8 cellular contexts compared by ENCODE assay signal in the genomic region with DNA sequence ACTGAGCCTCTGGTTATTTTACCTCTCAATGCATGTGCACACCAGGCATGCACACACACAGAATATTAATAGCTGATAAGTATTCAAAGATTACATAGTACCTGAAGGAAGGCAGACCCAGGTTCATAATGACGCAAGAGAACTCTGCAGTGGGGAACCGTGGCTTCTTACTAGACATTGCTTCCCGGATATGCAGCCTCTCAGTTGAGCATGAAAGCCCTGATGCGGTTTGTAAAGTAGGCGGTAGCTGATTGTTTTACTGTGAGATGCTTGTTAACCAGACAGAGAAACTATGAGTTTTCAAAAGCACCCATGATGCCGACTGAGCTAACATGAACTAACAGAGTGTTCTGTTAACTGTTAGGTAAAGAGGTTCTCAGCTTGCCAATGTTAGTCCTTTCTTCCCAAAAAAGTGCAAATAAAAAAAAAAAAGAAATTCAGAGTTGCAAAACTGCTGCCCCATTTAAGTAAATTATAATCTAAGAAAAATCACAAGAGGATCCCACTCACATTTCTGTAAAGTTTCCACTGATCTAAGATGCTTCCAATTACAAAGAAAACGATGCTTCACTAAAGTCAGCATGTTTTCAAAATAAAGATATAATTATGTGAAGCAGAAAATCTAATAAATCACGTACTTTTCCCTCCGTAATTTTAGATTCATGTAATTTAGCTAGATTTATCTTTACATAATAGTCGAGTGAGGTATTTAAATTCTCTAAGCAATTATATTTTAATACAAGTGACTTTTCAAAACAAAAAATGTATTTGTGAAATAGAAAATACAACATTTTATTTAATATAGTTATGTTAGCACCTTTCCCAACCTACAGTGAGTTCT. TPM values are rescaled to one million over a fixed set of nuclear protein-coding genes. Genes with fewer than 3 reads are reported as not detected.
DNase-seq lines count a peak whose midpoint lies in the region; ATAC-seq and TF ChIP-seq lines count a peak whose summit lies in the region.

No MANE protein-coding gene starts in this region.

- peaks cover 61 to 70% (median 62%) of the 10 kb centered on the region in 3 donors for H3K27me3 Mint-ChIP-seq in naive B cell

- no peak for TF ChIP-seq CTCF in left lung (IDR thresholded peaks at IDR 0.05)

- H3K4me1 ChIP-seq in BLaER1 (peaks cover 86% of the 10 kb centered on the region), HUES48 (ENCODE audit: control insufficient read depth, insufficient read depth, low read length) (peaks cover 63% of the 10 kb centered on the region), left lung (peaks cover 19 to 59% of the 10 kb centered on the region in 2 donors)

- H3K9me3 ChIP-seq in BLaER1 (0 out of 2 replicates have a peak, but pooled peaks cover 3% of the 10 kb centered on the region), HUES48 (ENCODE audit: control insufficient read depth, insufficient read depth, low read length) (no peaks in the 10 kb centered on the region), left lung (no peaks in the 10 kb centered on the region)

- H3K4me3 ChIP-seq in BLaER1 (peak overlapping the region; percentile 92), HUES48 (ENCODE audit: low read depth, low read length) (peak overlapping the region; percentile 86), left lung (peak overlapping the region in 1 of 2 donors; percentile 60)

- intact Hi-C loops in left lung (cut with DNase I) = no loop called here
- intact Hi-C loops in posterior cingulate gyrus (cut with DNase I) = no loop called here

- H3K36me3 ChIP-seq in BLaER1 (peaks cover 5% of the 10 kb centered on the region), HUES48 (ENCODE audit: control insufficient read depth, insufficient read depth, low read length) (peaks cover 10% of the 10 kb centered on the region), left lung (no peaks in the 10 kb centered on the region)

- peak overlapping the region; percentile 93 for H3K4me2 ChIP-seq in BLaER1

- H3K4me3 Mint-ChIP-seq in naive B cell = peak overlapping the region; percentile 15 to 86 (median 75)

- peaks cover 8 to 33% (median 24%) of the 10 kb centered on the region in 3 donors for H3K4me1 Mint-ChIP-seq in naive B cell

- H3K36me3 Mint-ChIP-seq in naive B cell = peaks cover 0 to 8% of the 10 kb centered on the region in 2 donors

- H3K27ac ChIP-seq in BLaER1 (peak overlapping the region; percentile 86), HUES48 (ENCODE audit: low read depth, low read length) (no peak overlapping the region), left lung (no peak overlapping the region)

- no peaks in the 10 kb centered on the region for H3K9me3 Mint-ChIP-seq in naive B cell

- peaks cover 48% of the 10 kb centered on the region for H3K27me3 ChIP-seq in BLaER1
- peaks cover 25% of the 10 kb centered on the region for H3K27me3 ChIP-seq in HUES48 (ENCODE audit: control insufficient read depth, insufficient read depth, low read length)
- peaks cover 63 to 98% of the 10 kb centered on the region in 2 donors for H3K27me3 ChIP-seq in left lung

- peak; percentile 19 to 29 for ATAC-seq in naive B cell (ENCODE audit: low read depth in 2 of 2)
- no peak for ATAC-seq in HG02642 (IDR thresholded peaks at IDR 0.05; ENCODE audit: poor library complexity, unreplicated experiment)
- ATAC-seq in left lung = no peak

- DNase-seq in activated naive CD4-positive, alpha-beta T cell treated with anti-CD3 and anti-CD28 coated beads, Interleukin-2, amount 50 U/mL, for 16 hours = peak; percentile 34
- DNase-seq in naive B cell (peak; percentile 10), NCI-H1436 (lab: John Stamatoyannopoulos, UW) (no peak), left lung (no peak), posterior cingulate gyrus (no peak)

- peak overlapping the region; percentile 90 for H3K9ac ChIP-seq in BLaER1
- no peak overlapping the region; the same call in 1 of the 2 replicates for H3K9ac ChIP-seq in HUES48 (ENCODE audit: low read depth, low read length)

- H3K27ac Mint-ChIP-seq in naive B cell = peak overlapping the region in 1 of 6 donors; percentile 54

- peaks cover 71% of the 10 kb centered on the region for H4K20me1 ChIP-seq in BLaER1

RNA-seq across cellular contexts. Expression of gene FLT1, which starts 2.2 kb away (rescaled TPM):
- polyA plus RNA-seq in naive B cell (ENCODE audit: low read depth in 6 of 6) = 1 to 10 TPM; 1.3 to 4.2 (median 3.7) TPM
- 10 to 100 TPM; 25.2 to 30.3 TPM for total RNA-seq in left lung

Comparison
In these comparisons a context has a peak if more than half of its experiments do, and no peak if none do; other contexts are left out.
1. DNase-seq: peak in activated naive CD4-positive, alpha-beta T cell treated with anti-CD3 and anti-CD28 coated beads, Interleukin-2, amount 50 U/mL, for 16 hours (single experiment) and naive B cell (single experiment); none in NCI-H1436 (single experiment), left lung (0 of 2) and posterior cingulate gyrus (0 of 10).
2. ATAC-seq: peak in naive B cell (2 of 2); none in HG02642 (single experiment) and left lung (single experiment).